In the genomic region with DNA sequence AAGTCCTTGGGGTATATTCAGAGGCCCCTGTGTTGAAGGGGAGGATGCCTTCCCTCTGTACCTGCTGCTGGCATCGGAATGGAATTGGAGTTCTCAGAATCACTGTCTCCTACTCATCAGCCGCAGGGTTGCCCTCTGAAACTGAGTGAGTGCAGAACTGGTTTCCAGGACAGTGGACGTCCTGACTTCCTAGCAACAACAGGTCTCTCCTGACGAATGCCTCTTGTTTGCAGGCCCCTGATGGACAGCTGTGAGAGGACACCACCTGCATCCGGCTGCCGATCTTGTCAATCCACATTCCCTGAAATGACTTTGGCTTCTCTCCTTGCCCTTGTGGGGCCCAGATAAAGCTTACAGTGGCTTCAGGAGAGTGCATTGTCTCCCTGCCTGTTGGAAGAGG, we compare ENCODE assay signal across 1 cellular context.
TF ChIP-seq lines count a peak whose summit lies in the region.

No MANE protein-coding gene starts in this region.

TF ChIP-seq in GM23338, 12 proteins besides CTCF, POLR2A, EP300 and RAD21 (continued from another document):
- TF ChIP-seq, protein P1, sequence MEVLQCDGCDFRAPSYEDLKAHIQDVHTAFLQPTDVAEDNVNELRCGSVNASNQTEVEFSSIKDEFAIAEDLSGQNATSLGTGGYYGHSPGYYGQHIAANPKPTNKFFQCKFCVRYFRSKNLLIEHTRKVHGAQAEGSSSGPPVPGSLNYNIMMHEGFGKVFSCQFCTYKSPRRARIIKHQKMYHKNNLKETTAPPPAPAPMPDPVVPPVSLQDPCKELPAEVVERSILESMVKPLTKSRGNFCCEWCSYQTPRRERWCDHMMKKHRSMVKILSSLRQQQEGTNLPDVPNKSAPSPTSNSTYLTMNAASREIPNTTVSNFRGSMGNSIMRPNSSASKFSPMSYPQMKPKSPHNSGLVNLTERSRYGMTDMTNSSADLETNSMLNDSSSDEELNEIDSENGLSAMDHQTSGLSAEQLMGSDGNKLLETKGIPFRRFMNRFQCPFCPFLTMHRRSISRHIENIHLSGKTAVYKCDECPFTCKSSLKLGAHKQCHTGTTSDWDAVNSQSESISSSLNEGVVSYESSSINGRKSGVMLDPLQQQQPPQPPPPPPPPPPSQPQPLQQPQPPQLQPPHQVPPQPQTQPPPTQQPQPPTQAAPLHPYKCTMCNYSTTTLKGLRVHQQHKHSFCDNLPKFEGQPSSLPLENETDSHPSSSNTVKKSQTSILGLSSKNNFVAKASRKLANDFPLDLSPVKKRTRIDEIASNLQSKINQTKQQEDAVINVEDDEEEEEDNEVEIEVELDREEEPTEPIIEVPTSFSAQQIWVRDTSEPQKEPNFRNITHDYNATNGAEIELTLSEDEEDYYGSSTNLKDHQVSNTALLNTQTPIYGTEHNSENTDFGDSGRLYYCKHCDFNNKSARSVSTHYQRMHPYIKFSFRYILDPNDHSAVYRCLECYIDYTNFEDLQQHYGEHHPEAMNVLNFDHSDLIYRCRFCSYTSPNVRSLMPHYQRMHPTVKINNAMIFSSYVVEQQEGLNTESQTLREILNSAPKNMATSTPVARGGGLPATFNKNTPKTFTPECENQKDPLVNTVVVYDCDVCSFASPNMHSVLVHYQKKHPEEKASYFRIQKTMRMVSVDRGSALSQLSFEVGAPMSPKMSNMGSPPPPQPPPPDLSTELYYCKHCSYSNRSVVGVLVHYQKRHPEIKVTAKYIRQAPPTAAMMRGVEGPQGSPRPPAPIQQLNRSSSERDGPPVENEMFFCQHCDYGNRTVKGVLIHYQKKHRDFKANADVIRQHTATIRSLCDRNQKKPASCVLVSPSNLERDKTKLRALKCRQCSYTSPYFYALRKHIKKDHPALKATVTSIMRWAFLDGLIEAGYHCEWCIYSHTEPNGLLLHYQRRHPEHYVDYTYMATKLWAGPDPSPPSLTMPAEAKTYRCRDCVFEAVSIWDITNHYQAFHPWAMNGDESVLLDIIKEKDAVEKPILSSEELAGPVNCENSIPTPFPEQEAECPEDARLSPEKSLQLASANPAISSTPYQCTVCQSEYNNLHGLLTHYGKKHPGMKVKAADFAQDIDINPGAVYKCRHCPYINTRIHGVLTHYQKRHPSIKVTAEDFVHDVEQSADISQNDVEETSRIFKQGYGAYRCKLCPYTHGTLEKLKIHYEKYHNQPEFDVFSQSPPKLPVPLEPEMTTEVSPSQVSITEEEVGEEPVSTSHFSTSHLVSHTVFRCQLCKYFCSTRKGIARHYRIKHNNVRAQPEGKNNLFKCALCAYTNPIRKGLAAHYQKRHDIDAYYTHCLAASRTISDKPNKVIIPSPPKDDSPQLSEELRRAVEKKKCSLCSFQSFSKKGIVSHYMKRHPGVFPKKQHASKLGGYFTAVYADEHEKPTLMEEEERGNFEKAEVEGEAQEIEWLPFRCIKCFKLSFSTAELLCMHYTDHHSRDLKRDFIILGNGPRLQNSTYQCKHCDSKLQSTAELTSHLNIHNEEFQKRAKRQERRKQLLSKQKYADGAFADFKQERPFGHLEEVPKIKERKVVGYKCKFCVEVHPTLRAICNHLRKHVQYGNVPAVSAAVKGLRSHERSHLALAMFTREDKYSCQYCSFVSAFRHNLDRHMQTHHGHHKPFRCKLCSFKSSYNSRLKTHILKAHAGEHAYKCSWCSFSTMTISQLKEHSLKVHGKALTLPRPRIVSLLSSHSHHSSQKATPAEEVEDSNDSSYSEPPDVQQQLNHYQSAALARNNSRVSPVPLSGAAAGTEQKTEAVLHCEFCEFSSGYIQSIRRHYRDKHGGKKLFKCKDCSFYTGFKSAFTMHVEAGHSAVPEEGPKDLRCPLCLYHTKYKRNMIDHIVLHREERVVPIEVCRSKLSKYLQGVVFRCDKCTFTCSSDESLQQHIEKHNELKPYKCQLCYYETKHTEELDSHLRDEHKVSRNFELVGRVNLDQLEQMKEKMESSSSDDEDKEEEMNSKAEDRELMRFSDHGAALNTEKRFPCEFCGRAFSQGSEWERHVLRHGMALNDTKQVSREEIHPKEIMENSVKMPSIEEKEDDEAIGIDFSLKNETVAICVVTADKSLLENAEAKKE (CRISPR knock-in tag; IDR thresholded peaks at IDR 0.05): no peak
